Comparison of ENCODE assay signal across 1 cellular context in genomic region chr17:39213852-39214251, GRCh38.
TF ChIP-seq lines count a peak whose summit lies in the region.

No MANE protein-coding gene starts in this region.

TF ChIP-seq in IMR-90, 13 proteins besides CTCF, POLR2A, EP300 and RAD21:
- TF ChIP-seq CEBPB (IDR thresholded peaks at IDR 0.05; ENCODE audit: low read depth, low read length) (no peak), NFE2L2 (IDR thresholded peaks at IDR 0.05; ENCODE audit: low read depth, low read length) (no peak), ELK1 (IDR thresholded peaks at IDR 0.05; ENCODE audit: borderline replicate concordance, low read depth, low read length) (no peak), BHLHE40 (IDR thresholded peaks at IDR 0.05; ENCODE audit: low read depth, low read length) (no peak), MAZ (IDR thresholded peaks at IDR 0.05; ENCODE audit: borderline replicate concordance, low read depth, low read length) (no peak), MXI1 (IDR thresholded peaks at IDR 0.05; ENCODE audit: borderline replicate concordance, low read depth, low read length) (no peak), RFX5 (IDR thresholded peaks at IDR 0.05; ENCODE audit: low read depth, low read length) (no peak), CHD1 (IDR thresholded peaks at IDR 0.05; ENCODE audit: low read depth, low read length) (no peak), MAFK (IDR thresholded peaks at IDR 0.05; ENCODE audit: low read depth, low read length) (no peak), RCOR1 (IDR thresholded peaks at IDR 0.05; ENCODE audit: insufficient replicate concordance, low read length) (no peak), SMC3 (IDR thresholded peaks at IDR 0.05; ENCODE audit: low read depth, low read length) (no peak), FOS (IDR thresholded peaks at IDR 0.05; ENCODE audit: low read depth, low read length) (0 out of 2 replicates have a peak, but pooled peaks have one; percentile 17), USF2 (IDR thresholded peaks at IDR 0.05; ENCODE audit: low read depth, low read length) (peak; percentile 64)
TF ChIP-seq in IMR-90: peak in this region for 2.
